ENCODE assay signal across 12 cellular contexts in genomic region chr13:99983401-99984133, GRCh38. TPM values are rescaled to one million over a fixed set of nuclear protein-coding genes. Genes with fewer than 3 reads are reported as not detected.
DNase-seq lines count a peak whose midpoint lies in the region; ATAC-seq and TF ChIP-seq lines count a peak whose summit lies in the region.
"Had no signal": no experiment of that assay in that cellular context is flagged by ENCODE, and none has a peak within 500 bp of the region (broad histone marks: within the 10 kb centered on the region; RNA-seq: fewer than 3 reads in every experiment).

No MANE protein-coding gene starts in this region.

- no peak for TF ChIP-seq EP300 in ovary (IDR thresholded peaks at IDR 0.05)

- no peak overlapping the region for H3K27ac ChIP-seq in ovary
- H3K27ac ChIP-seq: pancreas had no signal

- no peaks in the 10 kb centered on the region for H3K9me3 ChIP-seq in ovary
- H3K9me3 ChIP-seq: pancreas had no signal

- intact Hi-C loops in ovary (cut with DNase I) = no loop called here

- H3K36me3 Mint-ChIP-seq in natural killer cell treated with Interleukin-12 subunit alpha and Interleukin-12 subunit beta and Interleukin-15 and Interleukin-18, amount 100 ng/mL, for 72 hours = peaks cover 12% of the 10 kb centered on the region

- no peak for ATAC-seq in natural killer cell treated with Interleukin-12 subunit alpha and Interleukin-12 subunit beta and Interleukin-15 and Interleukin-18, amount 100 ng/mL, for 72 hours
- ATAC-seq in GM19328 (IDR thresholded peaks at IDR 0.05; ENCODE audit: unreplicated experiment) = no peak
- ATAC-seq: pancreas had no signal

- no peak for TF ChIP-seq POLR2A in ovary (IDR thresholded peaks at IDR 0.05)

- peak overlapping the region; percentile 47 for H3K4me3 Mint-ChIP-seq in natural killer cell treated with Interleukin-12 subunit alpha and Interleukin-12 subunit beta and Interleukin-15 and Interleukin-18, amount 100 ng/mL, for 72 hours

- in situ Hi-C loops in KBM-7 (cut with MboI; ENCODE audit: low pct_unique_long_range_greater_than_20kb, low sequenced_read_pairs) = no loop called here

- H3K27me3 Mint-ChIP-seq in natural killer cell treated with Interleukin-12 subunit alpha and Interleukin-12 subunit beta and Interleukin-15 and Interleukin-18, amount 100 ng/mL, for 72 hours = peaks cover 27 to 47% of the 10 kb centered on the region in 2 donors

- DNase-seq in NCI-H82 (lab: John Stamatoyannopoulos, UW) (peak; percentile 48), NCI-H82 treated with DMSO at 0.1 percent for 48 hours (lab: John Stamatoyannopoulos, UW; ENCODE audit: unreplicated experiment) (no peak), KBM-7 (peak; percentile 51), astrocyte of the hippocampus (ENCODE audit: low read depth, low spot score) (peak; percentile 66), A172 (ENCODE audit: low spot score) (no peak), ovary (no peak)
- no peak for DNase-seq in natural killer cell treated with Interleukin-12 subunit alpha and Interleukin-12 subunit beta and Interleukin-15 and Interleukin-18, amount 100 ng/mL, for 72 hours (ENCODE audit: low spot score)
- DNase-seq: activated gamma-delta T cell treated with Interleukin-2 at 50 U/mL for 16 hours, MV-4-11, SHP77 treated with DMSO at 0.1 percent for 48 hours had no signal

- H3K4me3 ChIP-seq in ovary = no peak overlapping the region
- H3K4me3 ChIP-seq: pancreas had no signal

- peaks cover 13% of the 10 kb centered on the region for H3K4me1 ChIP-seq in ovary (ENCODE audit: insufficient read depth)

- H3K27ac Mint-ChIP-seq in natural killer cell treated with Interleukin-12 subunit alpha and Interleukin-12 subunit beta and Interleukin-15 and Interleukin-18, amount 100 ng/mL, for 72 hours = peak overlapping the region; percentile 41 to 61

- peaks cover 5% of the 10 kb centered on the region for H3K27me3 ChIP-seq in ovary

- WGBS in ovary, 3 donors = 11 to 17% (median 12%) methylated on average over 40 of the region's 40 CpGs

- TF ChIP-seq CTCF in ovary (IDR thresholded peaks at IDR 0.05) = no peak

- H3K4me1 Mint-ChIP-seq in natural killer cell treated with Interleukin-12 subunit alpha and Interleukin-12 subunit beta and Interleukin-15 and Interleukin-18, amount 100 ng/mL, for 72 hours (ENCODE audit: low read depth in 2 of 2) = peaks cover 10 to 15% of the 10 kb centered on the region in 2 donors

- no peaks in the 10 kb centered on the region for H3K9me3 Mint-ChIP-seq in natural killer cell treated with Interleukin-12 subunit alpha and Interleukin-12 subunit beta and Interleukin-15 and Interleukin-18, amount 100 ng/mL, for 72 hours

- H3K36me3 ChIP-seq in ovary = no peaks in the 10 kb centered on the region
- H3K36me3 ChIP-seq: pancreas had no signal

RNA-seq across cellular contexts. Expression of gene ZIC2, which starts 2.0 kb away (rescaled TPM):
- total RNA-seq in natural killer cell treated with Interleukin-12 subunit alpha and Interleukin-12 subunit beta and Interleukin-15 and Interleukin-18, amount 100 ng/mL, for 72 hours = 1 to 10 TPM in 1 of 2 donors, not detected in 1; 3.4 TPM
- 4.7 and 5.5 TPM in 2 replicates for total RNA-seq in A172 (2014; rRNA removed; shearing (Covaris generic))
- under 1 TPM in 1 of 7 donors, not detected in 6; 0.36 TPM for total RNA-seq in ovary
- under 1 TPM; 0.02 to 0.07 TPM for polyA plus RNA-seq in ovary
- polyA plus RNA-seq: pancreas had no signal

RNA-seq across cellular contexts. Expression of gene ZIC5, which starts 12.0 kb away (rescaled TPM):
- not detected for total RNA-seq in natural killer cell treated with Interleukin-12 subunit alpha and Interleukin-12 subunit beta and Interleukin-15 and Interleukin-18, amount 100 ng/mL, for 72 hours
- 1.5 and 2.4 TPM in 2 replicates for total RNA-seq in A172 (2014; rRNA removed; shearing (Covaris generic))
- total RNA-seq in ovary = under 1 TPM in 2 of 7 donors, not detected in 5; 0.10 to 0.11 TPM
- not detected for polyA plus RNA-seq in ovary
- polyA plus RNA-seq: pancreas had no signal

Comparison
In these comparisons a context has a peak if more than half of its experiments do, and no peak if none do; other contexts are left out.
1. DNase-seq: peak in NCI-H82 (single experiment), KBM-7 (single experiment) and astrocyte of the hippocampus (single experiment); none in NCI-H82 treated with DMSO at 0.1 percent for 48 hours (single experiment), natural killer cell treated with Interleukin-12 subunit alpha and Interleukin-12 subunit beta and Interleukin-15 and Interleukin-18, amount 100 ng/mL, for 72 hours (single experiment), A172 (single experiment) and ovary (0 of 5).